22 cellular contexts compared by ENCODE assay signal in genomic region chr7:15757041-15757995, GRCh38.
A peak's percentile ranks its signal among the peaks of the same experiment; 100 is the strongest.
DNase-seq lines count a peak whose midpoint lies in the region; TF ChIP-seq lines count a peak whose summit lies in the region.
"Had no signal": no experiment of that assay in that cellular context is flagged by ENCODE, and none has a peak within 500 bp of the region (broad histone marks: within the 10 kb centered on the region; RNA-seq: fewer than 3 reads in every experiment).

No MANE protein-coding gene starts in this region.

- H3K27ac ChIP-seq in breast epithelium, result no peak overlapping the region
- H3K27ac ChIP-seq: BLaER1 treated with 17β-estradiol and CSF1 and Interleukin-3, amounts not matched to agents 10 nM and 100 nM; gastroesophageal sphincter; left lung; spleen; upper lobe of left lung had no signal

- peaks cover 0 to 5% of the 10 kb centered on the region in 2 donors for H3K9me3 ChIP-seq in breast epithelium
- H3K9me3 ChIP-seq: BLaER1 treated with 17β-estradiol and CSF1 and Interleukin-3, amounts not matched to agents 10 nM and 100 nM; gastroesophageal sphincter; left lung; upper lobe of left lung had no signal

- H3K4me3 Mint-ChIP-seq in endothelial cell (ENCODE audit: unreplicated experiment) (no peak overlapping the region), nephron (no peak overlapping the region)
- H3K4me3 Mint-ChIP-seq: activated CD8-positive, alpha-beta T cell treated with anti-CD3 and anti-CD28 coated beads, Interleukin-2, amount 10 ng/mL, durations not matched to agents 7 days and 5 days; HFFc6; naive B cell had no signal

- H3K36me3 Mint-ChIP-seq in endothelial cell (ENCODE audit: low read depth, unreplicated experiment) (no peaks in the 10 kb centered on the region), nephron (ENCODE audit: low read depth) (no peaks in the 10 kb centered on the region)
- H3K36me3 Mint-ChIP-seq: naive B cell had no signal

- H3K4me1 Mint-ChIP-seq in endothelial cell (ENCODE audit: unreplicated experiment) (peaks cover 15% of the 10 kb centered on the region), nephron (peaks cover 23% of the 10 kb centered on the region)
- H3K4me1 Mint-ChIP-seq: naive B cell had no signal

- no peaks in the 10 kb centered on the region for H3K27me3 Mint-ChIP-seq in endothelial cell (ENCODE audit: unreplicated experiment)
- no peaks in the 10 kb centered on the region for H3K27me3 Mint-ChIP-seq in nephron (ENCODE audit: low read depth)
- H3K27me3 Mint-ChIP-seq: naive B cell had no signal

- H3K4me3 ChIP-seq in AG09309 (ENCODE audit: control insufficient read depth, low read depth, low read length) (no peak overlapping the region), breast epithelium (no peak overlapping the region)
- H3K4me3 ChIP-seq: BLaER1 treated with 17β-estradiol and CSF1 and Interleukin-3, amounts not matched to agents 10 nM and 100 nM; gastroesophageal sphincter; left lung; spleen; upper lobe of left lung had no signal

- DNase-seq in AG09309 (ENCODE audit: low read depth) (peak; percentile 23), HCEC 1CT (peak; percentile 66), endothelial cell (ENCODE audit: low spot score) (no peak), NCI-H2227 treated with DMSO at 0.1 percent for 48 hours (lab: John Stamatoyannopoulos, UW) (no peak), breast epithelium (ENCODE audit: low spot score in 2 of 2) (no peak), cardiac septum (ENCODE audit: low spot score) (no peak)
- DNase-seq in activated CD8-positive, alpha-beta memory T cell treated with anti-CD3 and anti-CD28 coated beads, Interleukin-2, amount 50 U/mL, for 48 hours, result no peak
- DNase-seq: activated CD8-positive, alpha-beta T cell treated with anti-CD3 and anti-CD28 coated beads, Interleukin-2, amount 10 ng/mL, durations not matched to agents 7 days and 5 days; activated effector memory CD4-positive, alpha-beta T cell treated with anti-CD3 and anti-CD28 coated beads, Interleukin-2, amount 50 U/mL, for 16 hours; COR-L47; HFFc6; left lung; naive B cell; NCI-H1436 treated with DMSO at 0.1 percent for 48 hours; NCI-H2107; NCI-H446 treated with DMSO at 0.1 percent for 48 hours; spleen; stimulated activated CD4-positive, alpha-beta T cell treated with anti-CD3 and anti-CD28 coated beads, Interleukin-2, amount 100 ng/mL, for 48 hours; upper lobe of left lung had no signal

- H3K27me3 ChIP-seq in breast epithelium, result no peaks in the 10 kb centered on the region
- H3K27me3 ChIP-seq: BLaER1 treated with 17β-estradiol and CSF1 and Interleukin-3, amounts not matched to agents 10 nM and 100 nM; gastroesophageal sphincter; left lung; spleen; upper lobe of left lung had no signal

- H3K27ac Mint-ChIP-seq in endothelial cell (ENCODE audit: unreplicated experiment) (peak overlapping the region; percentile 78), nephron (peak overlapping the region; percentile 15 to 79 (median 45))
- H3K27ac Mint-ChIP-seq: activated CD8-positive, alpha-beta T cell treated with anti-CD3 and anti-CD28 coated beads, Interleukin-2, amount 10 ng/mL, durations not matched to agents 7 days and 5 days; HFFc6; naive B cell had no signal

- TF ChIP-seq CTCF in AG09309 (IDR thresholded peaks at IDR 0.05; ENCODE audit: control insufficient read depth, insufficient read depth, low read depth, low read length, missing control alignments) (no peak), endothelial cell (IDR thresholded peaks at IDR 0.05; ENCODE audit: unreplicated experiment) (no peak), nephron (IDR thresholded peaks at IDR 0.05; ENCODE audit: unreplicated experiment in 3 of 3) (no peak), breast epithelium (IDR thresholded peaks at IDR 0.05) (no peak)

- H3K4me1 ChIP-seq in breast epithelium, result no peaks in the 10 kb centered on the region
- H3K4me1 ChIP-seq: BLaER1 treated with 17β-estradiol and CSF1 and Interleukin-3, amounts not matched to agents 10 nM and 100 nM; left lung; spleen; upper lobe of left lung had no signal

- intact Hi-C loops in breast epithelium (cut with DNase I; ENCODE audit: low total_unique reads) (no loop called here), cardiac septum (cut with DNase I) (no loop called here)

- H3K36me3 ChIP-seq in breast epithelium, result no peaks in the 10 kb centered on the region
- H3K36me3 ChIP-seq: BLaER1 treated with 17β-estradiol and CSF1 and Interleukin-3, amounts not matched to agents 10 nM and 100 nM; gastroesophageal sphincter; left lung; spleen; upper lobe of left lung had no signal

- H3K9me3 Mint-ChIP-seq in endothelial cell (ENCODE audit: unreplicated experiment) (no peaks in the 10 kb centered on the region), nephron (no peaks in the 10 kb centered on the region)
- H3K9me3 Mint-ChIP-seq: HFFc6 had no signal

- no peak for TF ChIP-seq POLR2A in breast epithelium (IDR thresholded peaks at IDR 0.05)

Comparison
In these comparisons a context has a peak if more than half of its experiments do, and no peak if none do; other contexts are left out.
1. DNase-seq: peak in AG09309 (single experiment) and HCEC 1CT (single experiment); none in endothelial cell (single experiment), NCI-H2227 treated with DMSO at 0.1 percent for 48 hours (single experiment), breast epithelium (0 of 2), cardiac septum (single experiment) and activated CD8-positive, alpha-beta memory T cell treated with anti-CD3 and anti-CD28 coated beads, Interleukin-2, amount 50 U/mL, for 48 hours (single experiment).